Comparison of ENCODE assay signal across 15 cellular contexts in the genomic region with DNA sequence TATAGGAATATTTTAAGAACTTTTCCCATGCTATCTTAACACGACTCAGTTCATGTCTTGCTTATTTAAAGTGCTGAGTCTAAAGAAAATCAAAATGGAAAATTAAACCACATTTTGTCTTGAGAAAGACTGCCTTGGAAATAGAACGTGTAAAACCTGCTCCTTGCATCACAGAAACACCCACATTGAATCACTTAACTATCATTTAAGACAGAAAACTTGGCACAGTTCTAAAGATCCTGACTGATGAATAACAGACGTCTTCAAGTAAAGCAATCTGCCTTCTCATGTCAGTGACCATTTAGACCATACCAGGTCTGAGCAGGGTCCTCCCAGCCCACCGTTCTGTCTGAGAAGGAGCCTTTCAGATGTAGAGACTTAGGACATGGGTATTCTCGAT. TPM values are rescaled to one million over a fixed set of nuclear protein-coding genes. Genes with fewer than 3 reads are reported as not detected.
DNase-seq lines count a peak whose midpoint lies in the region; ATAC-seq and TF ChIP-seq lines count a peak whose summit lies in the region.
"Had no signal": no experiment of that assay in that cellular context is flagged by ENCODE, and none has a peak within 500 bp of the region (broad histone marks: within the 10 kb centered on the region; RNA-seq: fewer than 3 reads in every experiment).

No MANE protein-coding gene starts in this region.

- H4K91ac ChIP-seq in H9 (ENCODE audit: insufficient read length, low read depth, low read length), result no peak overlapping the region

- H3K23me2 ChIP-seq in H9 (ENCODE audit: insufficient read length, low read depth, low read length, poor library complexity, severe bottlenecking), result no peaks in the 10 kb centered on the region

- H2AFZ ChIP-seq in PC-9 (no peak overlapping the region), H9 (ENCODE audit: low read length) (no peak overlapping the region)

- peaks cover 8% of the 10 kb centered on the region for H3F3A ChIP-seq in PC-9 (ENCODE audit: insufficient read depth, low read depth)

- no peak overlapping the region for H3K23ac ChIP-seq in H9 (ENCODE audit: insufficient read length, low read depth, low read length)

- H2AK5ac ChIP-seq in H9 (ENCODE audit: insufficient read length, low read length), result no peak overlapping the region

- no peak overlapping the region for H2BK12ac ChIP-seq in H9 (ENCODE audit: insufficient read length, low read depth, low read length)

- no peak overlapping the region for H4K8ac ChIP-seq in H9 (replicated peaks; ENCODE audit: insufficient read length, low read depth, low read length)

- H4K5ac ChIP-seq in H9 (ENCODE audit: insufficient read length, low read depth, low read length), result no peak overlapping the region

- POLR2A ChIA-PET in PC-9 (lab: Charles Lee; ENCODE audit: unreplicated experiment), result no interaction called here

- peaks cover 13 to 36% (median 30%) of the 10 kb centered on the region in 3 experiments for H3K36me3 Mint-ChIP-seq in H9 (ENCODE audit: insufficient read depth in 1 of 3, low read depth in 3 of 3)

- H2BK5ac ChIP-seq in H9 (ENCODE audit: insufficient read length, low read length), result no peak overlapping the region

- ATAC-seq in lower lobe of right lung, result no peak
- ATAC-seq in GM21360 (IDR thresholded peaks at IDR 0.05; ENCODE audit: unreplicated experiment), result no peak

- H2BK120ac ChIP-seq in H9 (ENCODE audit: low read depth, low read length, poor library complexity, severe bottlenecking), result no peak overlapping the region

- H3K4me1 ChIP-seq in PC-9 (replicated peaks; ENCODE audit: insufficient read depth) (peaks cover 41% of the 10 kb centered on the region), esophagus (ENCODE audit: control insufficient read depth in 2 of 2, insufficient read depth in 2 of 2, low read length in 1 of 2) (peaks cover 0 to 7% of the 10 kb centered on the region in 2 donors), lower lobe of right lung (no peaks in the 10 kb centered on the region), H9 (ENCODE audit: insufficient read depth, low read length) (peaks cover under 1% of the 10 kb centered on the region; the same call in 1 of the 2 replicates)

- peaks cover 4% of the 10 kb centered on the region for H3K79me1 ChIP-seq in H9 (ENCODE audit: insufficient read depth, low read depth, low read length, poor library complexity, severe bottlenecking)

- H3K36me3 ChIP-seq in PC-9 (ENCODE audit: low read depth) (peaks cover 59% of the 10 kb centered on the region), esophagus (ENCODE audit: control insufficient read depth in 2 of 2, insufficient read depth in 2 of 2, low read length in 1 of 2) (peaks cover 2 to 12% of the 10 kb centered on the region in 2 donors), lower lobe of right lung (peaks cover 6% of the 10 kb centered on the region)
- H3K36me3 ChIP-seq: neutrophil had no signal

- H3K9me3 ChIP-seq in PC-9 (ENCODE audit: insufficient read depth, low read depth) (no peaks in the 10 kb centered on the region; the same call in 1 of the 2 replicates), esophagus (ENCODE audit: control insufficient read depth in 2 of 2, insufficient read depth in 1 of 2, low read depth in 1 of 2, low read length in 1 of 2) (no peaks in the 10 kb centered on the region), lower lobe of right lung (no peaks in the 10 kb centered on the region), H9 (ENCODE audit: control insufficient read depth, low read depth, low read length) (no peaks in the 10 kb centered on the region)
- H3K9me3 ChIP-seq: neutrophil had no signal

- CTCF ChIA-PET in PC-9 (lab: Charles Lee), result no interaction called here

- H3K4me3 ChIP-seq in AG09309 (ENCODE audit: control insufficient read depth, low read depth, low read length) (no peak overlapping the region), PC-9 (no peak overlapping the region), esophagus (ENCODE audit: low read depth in 1 of 2, low read length in 2 of 2) (peak overlapping the region in 1 of 2 donors; percentile 34), lower leg skin (ENCODE audit: low read depth, poor library complexity, severe bottlenecking) (no peak overlapping the region), lower lobe of right lung (no peak overlapping the region)
- H3K4me3 ChIP-seq: coronary artery had no signal

- 0 out of 2 replicates have a peak, but pooled peaks cover 5% of the 10 kb centered on the region for H4K20me1 ChIP-seq in PC-9 (ENCODE audit: insufficient read depth)
- H4K20me1 ChIP-seq in H9 (ENCODE audit: control insufficient read depth, insufficient read depth, insufficient read length), result no peaks in the 10 kb centered on the region

- DNase-seq in AG09309 (ENCODE audit: low read depth) (peak; percentile 92), PC-9 (peak in 1 of 2 experiments; percentile 94), non-pigmented ciliary epithelial cell (ENCODE audit: low read depth) (peak; percentile 31), lower leg skin (ENCODE audit: low spot score in 2 of 2) (no peak), lower lobe of right lung (no peak), H9 (no peak)
- DNase-seq: activated naive CD4-positive, alpha-beta T cell treated with anti-CD3 and anti-CD28 coated beads, Interleukin-2, amount 50 U/mL, for 16 hours; C1 segment of cervical spinal cord; NCI-H524 treated with DMSO at 0.1 percent for 48 hours; RPMI8226; stimulated activated CD8-positive, alpha-beta memory T cell treated with anti-CD3 and anti-CD28 coated beads, Interleukin-4, amount 100 ng/mL, for 48 hours had no signal

- H3K56ac ChIP-seq in H9 (ENCODE audit: insufficient read length, low read depth, low read length), result no peak overlapping the region

- TF ChIP-seq POLR2A in lower leg skin (IDR thresholded peaks at IDR 0.05), result no peak

- H3K4me1 Mint-ChIP-seq in H9, result peaks cover 15 to 19% of the 10 kb centered on the region in 2 experiments

- H3K18ac ChIP-seq in H9 (ENCODE audit: insufficient read length, low read depth, low read length), result no peak overlapping the region

- peaks cover 2 to 7% of the 10 kb centered on the region in 2 experiments; a peak in 3 of 5 replicates for H3K9me3 Mint-ChIP-seq in H9

- H3K4me3 Mint-ChIP-seq in H9, result no peak overlapping the region

- H3K27me3 Mint-ChIP-seq in H9 (ENCODE audit: low read depth), result no peaks in the 10 kb centered on the region

- intact Hi-C loops in PC-9 (cut with micrococcal nuclease; ENCODE audit: unreplicated experiment), result loop anchor here (10.0 kb wide), 1 partner anchor 825 kb away; no protein-coding TSS in a partner anchor
- intact Hi-C loops in lower leg skin (cut with DNase I; ENCODE audit: low total_unique reads), result no loop called here
- intact Hi-C loops in lower lobe of right lung (cut with DNase I), result no loop called here

- H2BK20ac ChIP-seq in H9 (ENCODE audit: low read depth, low read length, poor library complexity, severe bottlenecking), result no peak overlapping the region

- H3K14ac ChIP-seq in H9 (ENCODE audit: insufficient read depth, low read length), result no peak overlapping the region

- H3K79me2 ChIP-seq in PC-9 (ENCODE audit: low read depth) (peaks cover 95% of the 10 kb centered on the region), H9 (ENCODE audit: insufficient read depth, low read length) (peaks cover 2% of the 10 kb centered on the region; the same call in 1 of the 2 replicates)

- H3K9me2 ChIP-seq in PC-9 (ENCODE audit: insufficient read depth), result no peaks in the 10 kb centered on the region

- H3K27ac Mint-ChIP-seq in H9, result 0 out of 7 replicates have a peak overlapping the region, but pooled peaks of 1 of the 3 experiments have one; percentile 7

- no TSS peak for BruUV-seq in PC-9 (replicated peaks; lab: Mats Ljungman, UMichigan)

- H3K9ac ChIP-seq in H9 (ENCODE audit: extremely low read depth, insufficient read length, low read length), result no peak overlapping the region

- H3K4ac ChIP-seq in H9 (ENCODE audit: low read depth, low read length), result no peak overlapping the region

- H3K4me2 ChIP-seq in PC-9 (peak overlapping the region; percentile 54), H9 (ENCODE audit: insufficient read depth, insufficient read length, low read length) (no peak overlapping the region)

- H3T11ph ChIP-seq in H9 (ENCODE audit: low read length), result no peak overlapping the region

- WGBS in esophagus, 2 donors, result 33 to 47% methylated on average over 5 of the region's 5 CpGs
- WGBS in lower leg skin, 2 donors, result 25 to 28% methylated on average over 5 of the region's 5 CpGs
- WGBS in H9 (ENCODE audit: extremely low coverage, insufficient read length, low lambda C conversion rate), result no CpG with 5 or more reads among the region's 5 CpGs

- no peak for TF ChIP-seq CTCF in AG09309 (IDR thresholded peaks at IDR 0.05; ENCODE audit: control insufficient read depth, insufficient read depth, low read depth, low read length, missing control alignments)
- TF ChIP-seq CTCF in PC-9 (conservative IDR thresholded peaks at IDR 0.05), result no peak
- no peak for TF ChIP-seq CTCF in lower leg skin (IDR thresholded peaks at IDR 0.05)
- TF ChIP-seq CTCF in lower lobe of right lung (IDR thresholded peaks at IDR 0.05), result no peak
- TF ChIP-seq CTCF in H9 (conservative IDR thresholded peaks at IDR 0.05), result no peak

- H2BK15ac ChIP-seq in H9 (ENCODE audit: low read depth, low read length), result no peak overlapping the region

- H3K27me3 ChIP-seq in PC-9 (ENCODE audit: insufficient read depth, low read depth) (no peaks in the 10 kb centered on the region), esophagus (ENCODE audit: control insufficient read depth in 1 of 2, insufficient read depth in 2 of 2, low read length in 2 of 2) (no peaks in the 10 kb centered on the region), lower lobe of right lung (ENCODE audit: low read depth) (no peaks in the 10 kb centered on the region), H9 (ENCODE audit: insufficient read depth, low read length) (no peaks in the 10 kb centered on the region; the same call in 1 of the 2 replicates)

- H3K27ac ChIP-seq in PC-9 (peak overlapping the region; percentile 14), esophagus (ENCODE audit: low read depth in 2 of 2, low read length in 1 of 2) (peak overlapping the region; percentile 93 to 94), lower lobe of right lung (no peak overlapping the region), H9 (ENCODE audit: insufficient read length, low read depth, low read length) (no peak overlapping the region)
- H3K27ac ChIP-seq: coronary artery, neutrophil had no signal

RNA-seq across cellular contexts. Expression of a gene that starts 7.4 kb away (rescaled TPM):
- total RNA-seq in PC-9 (2021) (79.2 and 93.0 TPM in 2 replicates), lower leg skin (1,000 to 10,000 TPM; 1,452 to 1,932 (median 1,836) TPM), lower lobe of right lung (27.2 TPM), H9 (2021) (28.7 and 28.9 TPM in 2 replicates)
- 100 to 1,000 TPM; 680 to 740 TPM for polyA plus RNA-seq in esophagus

Comparison
In these comparisons a context has a peak if more than half of its experiments do, and no peak if none do; other contexts are left out.
1. DNase-seq: peak in AG09309 (single experiment) and non-pigmented ciliary epithelial cell (single experiment); none in lower leg skin (0 of 2), lower lobe of right lung (single experiment) and H9 (single experiment).
2. H3K27ac ChIP-seq: peak in PC-9 (single experiment) and esophagus (2 of 2); none in lower lobe of right lung (single experiment) and H9 (single experiment).
3. RNA of a gene that starts 7.4 kb away (total RNA-seq): 1,452 to 1,932 TPM in lower leg skin; 79.2 to 93.0 TPM in PC-9, 28.7 to 28.9 TPM in H9 and 27.2 TPM in lower lobe of right lung (single experiment); every median in the first group is over 10 times any median in the second.